ENCODE assay signal across 27 cellular contexts in genomic region chr17:53219821-53220220, GRCh38.
"Had no signal": no experiment of that assay in that cellular context is flagged by ENCODE, and none has a peak within 500 bp of the region (broad histone marks: within the 10 kb centered on the region; RNA-seq: fewer than 3 reads in every experiment).

No MANE protein-coding gene starts in this region.

- H3K4me1 ChIP-seq: colonic mucosa, esophagus muscularis mucosa, esophagus squamous epithelium, foreskin keratinocyte, gastrocnemius medialis, gastroesophageal sphincter, heart left ventricle, heart right ventricle had no signal

- H3K4me3 ChIP-seq: colonic mucosa, coronary artery, dorsolateral prefrontal cortex, esophagus muscularis mucosa, esophagus squamous epithelium, gastrocnemius medialis, gastroesophageal sphincter, heart left ventricle, heart right ventricle had no signal

- H3K27ac ChIP-seq: colonic mucosa, coronary artery, dorsolateral prefrontal cortex, epithelial cell of prostate, esophagus muscularis mucosa, esophagus squamous epithelium, foreskin keratinocyte, gastrocnemius medialis, gastroesophageal sphincter, heart left ventricle, heart right ventricle had no signal

- H3K27me3 ChIP-seq: colonic mucosa, dorsolateral prefrontal cortex, esophagus muscularis mucosa, esophagus squamous epithelium, foreskin keratinocyte, gastrocnemius medialis, gastroesophageal sphincter, heart left ventricle, heart right ventricle had no signal

- ATAC-seq: effector memory CD8-positive, alpha-beta T cell; esophagus mucosa; foreskin keratinocyte; gastrocnemius medialis; gastroesophageal sphincter; heart left ventricle; heart right ventricle had no signal

- DNase-seq: colonic mucosa; cortex of kidney; dermis blood vessel endothelial cell; dorsolateral prefrontal cortex; effector CD4-positive, alpha-beta T cell; effector CD8-positive, alpha-beta T cell; effector memory CD4-positive, alpha-beta T cell; effector memory CD8-positive, alpha-beta T cell; endodermal cell; erythroblast; esophagus squamous epithelium; foreskin fibroblast; foreskin keratinocyte; foreskin melanocyte; gastrocnemius medialis; glutamatergic neuron; head of caudate nucleus; heart left ventricle; heart right ventricle had no signal

- H3K9me3 ChIP-seq: colonic mucosa, esophagus muscularis mucosa, gastrocnemius medialis, gastroesophageal sphincter had no signal

- FAIRE-seq: endometrium, endothelial cell of umbilical vein, frontal cortex had no signal

- H3K36me3 ChIP-seq: colonic mucosa, esophagus muscularis mucosa, esophagus squamous epithelium, gastrocnemius medialis, gastroesophageal sphincter, heart left ventricle, heart right ventricle had no signal
